Comparison of ENCODE assay signal across 28 cellular contexts in the genomic region with DNA sequence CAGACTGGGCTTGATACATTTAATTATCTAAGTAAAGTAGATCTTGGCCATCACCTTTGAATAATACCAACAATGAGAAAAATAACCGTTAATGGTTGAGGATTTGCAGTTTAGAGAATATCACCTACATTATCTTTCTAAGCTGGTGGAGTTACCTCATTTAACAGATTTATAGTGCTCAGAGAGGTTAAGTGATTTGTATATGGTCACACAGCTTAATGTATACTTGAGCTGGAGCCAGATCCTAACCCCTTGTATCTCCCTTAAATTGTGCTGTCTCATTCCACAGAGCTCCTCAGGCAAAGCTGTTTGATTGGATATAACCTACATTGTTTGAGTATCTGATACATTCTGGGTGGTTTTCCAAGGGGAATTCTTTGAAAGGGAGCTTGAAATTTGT. TPM values are rescaled to one million over a fixed set of nuclear protein-coding genes. Genes with fewer than 3 reads are reported as not detected.
"Had no signal": no experiment of that assay in that cellular context is flagged by ENCODE, and none has a peak within 500 bp of the region (broad histone marks: within the 10 kb centered on the region; RNA-seq: fewer than 3 reads in every experiment).

No MANE protein-coding gene starts in this region.

- H3K36me3 Mint-ChIP-seq: mesothelial cell of epicardium had no signal

- FAIRE-seq: endometrium, islet of Langerhans, keratinocyte had no signal

- H3K27ac Mint-ChIP-seq: dendritic cell treated with granulocyte-macrophage colony-stimulating factor and Interleukin-4, amounts not matched to agents 40 ng/mL and 50 ng/mL, for 4 days; endodermal cell; mesothelial cell of epicardium had no signal

- H3K9me3 ChIP-seq: colonic mucosa, esophagus squamous epithelium, gastrocnemius medialis, heart right ventricle, left lung, lower lobe of right lung, mucosa of descending colon had no signal

- DNase-seq: colonic mucosa; cortex of kidney; effector CD8-positive, alpha-beta T cell; effector memory CD8-positive, alpha-beta T cell; endodermal cell; erythroblast; esophagus squamous epithelium; foreskin fibroblast; foreskin melanocyte; gastrocnemius medialis; glutamatergic neuron; head of caudate nucleus; heart right ventricle; hippocampal formation; left cardiac atrium; left lung; left ventricle myocardium superior; lower lobe of right lung; mesendoderm; mucosa of descending colon; naive B cell had no signal

- H3K4me3 ChIP-seq: colonic mucosa, esophagus squamous epithelium, gastrocnemius medialis, heart right ventricle, left lung, lower lobe of right lung, mucosa of descending colon had no signal

- H3K27ac ChIP-seq: colonic mucosa, epithelial cell of prostate, esophagus squamous epithelium, gastrocnemius medialis, heart right ventricle, left lung, lower lobe of right lung had no signal

- H3K4me3 Mint-ChIP-seq: dendritic cell treated with granulocyte-macrophage colony-stimulating factor and Interleukin-4, amounts not matched to agents 40 ng/mL and 50 ng/mL, for 4 days; effector memory CD8-positive, alpha-beta T cell; endodermal cell; mesothelial cell of epicardium; naive B cell had no signal

- H3K4me1 Mint-ChIP-seq: mesothelial cell of epicardium had no signal

- H3K9me3 Mint-ChIP-seq: dendritic cell treated with granulocyte-macrophage colony-stimulating factor and Interleukin-4, amounts not matched to agents 40 ng/mL and 50 ng/mL, for 4 days; effector memory CD8-positive, alpha-beta T cell; endodermal cell; mesothelial cell of epicardium had no signal

- ATAC-seq: effector memory CD8-positive, alpha-beta T cell; esophagus mucosa; gastrocnemius medialis; heart right ventricle; left cardiac atrium; left lung; left ventricle myocardium superior; lower lobe of right lung; mucosa of descending colon had no signal

- H3K36me3 ChIP-seq: colonic mucosa, esophagus squamous epithelium, gastrocnemius medialis, heart right ventricle, left lung, lower lobe of right lung had no signal

- H3K27me3 Mint-ChIP-seq: dendritic cell treated with granulocyte-macrophage colony-stimulating factor and Interleukin-4, amounts not matched to agents 40 ng/mL and 50 ng/mL, for 4 days; effector memory CD8-positive, alpha-beta T cell; naive B cell had no signal

- H3K4me1 ChIP-seq: colonic mucosa, esophagus squamous epithelium, gastrocnemius medialis, heart right ventricle, left lung, lower lobe of right lung had no signal

- H3K27me3 ChIP-seq: colonic mucosa, esophagus squamous epithelium, gastrocnemius medialis, left lung had no signal

RNA-seq across cellular contexts. Expression of a gene that starts 57.8 kb away (rescaled TPM):
- total RNA-seq: colonic mucosa, endodermal cell, esophagus mucosa, lower lobe of right lung had no signal
